ENCODE assay signal across 10 cellular contexts in the genomic region with DNA sequence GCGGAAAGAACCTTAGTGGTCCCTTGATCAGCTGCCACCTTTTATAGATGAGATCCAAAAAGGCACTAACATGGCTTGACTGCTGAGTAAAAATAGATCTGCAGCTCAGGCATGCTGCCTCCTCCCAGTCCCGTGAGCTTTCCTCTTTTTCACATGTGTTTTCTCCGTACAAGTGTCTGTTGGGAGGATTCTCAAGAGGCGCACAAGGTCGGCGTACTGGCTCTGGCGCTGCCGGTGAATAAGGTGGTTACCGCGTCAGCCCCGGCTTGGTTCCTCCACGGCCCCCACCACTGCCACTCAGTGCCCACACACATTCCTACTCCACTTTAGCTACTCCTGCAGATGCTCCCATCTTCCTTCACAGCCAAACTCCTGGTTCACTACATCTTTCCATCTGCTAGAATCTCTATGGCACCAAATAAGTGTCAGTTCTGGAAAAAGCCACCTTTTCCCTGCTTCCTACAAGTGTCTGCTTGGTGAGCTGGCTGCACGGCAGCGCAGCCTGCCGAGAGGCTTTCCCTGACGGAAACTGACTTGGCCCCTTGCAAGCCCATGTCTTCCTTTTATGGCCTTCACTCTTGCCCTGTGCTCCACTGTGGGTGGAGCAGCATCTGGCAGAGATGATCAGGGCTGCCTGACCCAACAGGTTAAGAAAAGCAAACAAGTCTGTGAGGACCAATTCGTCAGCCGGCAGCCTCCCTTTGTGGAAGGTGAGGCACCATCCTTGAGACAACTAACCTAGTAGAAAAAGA.
DNase-seq lines count a peak whose midpoint lies in the region; ATAC-seq and TF ChIP-seq lines count a peak whose summit lies in the region.
"Had no signal": no experiment of that assay in that cellular context is flagged by ENCODE, and none has a peak within 500 bp of the region (broad histone marks: within the 10 kb centered on the region; RNA-seq: fewer than 3 reads in every experiment).

No MANE protein-coding gene starts in this region.

- H3K4me3 ChIP-seq in heart left ventricle (peak overlapping the region in 9 of 12 donors; percentile 16 to 50 (median 37)), psoas muscle (peak overlapping the region; percentile 60)

- TF ChIP-seq CTCF in heart left ventricle (IDR thresholded peaks at IDR 0.05) (peak in 3 of 12 donors; percentile 14 to 37 (median 23)), psoas muscle (IDR thresholded peaks at IDR 0.05) (no peak)

- peak; percentile 12 to 28 for TF ChIP-seq POLR2A in heart left ventricle (IDR thresholded peaks at IDR 0.05)

- no peaks in the 10 kb centered on the region for H3K27me3 ChIP-seq in heart left ventricle
- no peaks in the 10 kb centered on the region for H3K27me3 ChIP-seq in psoas muscle (ENCODE audit: insufficient read depth in 3 of 3, low read length in 2 of 3)

- H3K27ac ChIP-seq in heart left ventricle (peak overlapping the region; percentile 1 to 93 (median 82)), psoas muscle (peak overlapping the region; percentile 87)

- H3K4me1 ChIP-seq in heart left ventricle (peaks cover 0 to 66% (median 51%) of the 10 kb centered on the region in 12 donors), psoas muscle (peaks cover 76% of the 10 kb centered on the region)

- in situ Hi-C loops in ACHN (cut with HindIII; ENCODE audit: low pct_ligation_motif_present, low pct_unique_long_range_greater_than_20kb, low sequenced_read_pairs), result loop anchor here (25.0 kb wide), 1 partner anchor 208 kb away; no protein-coding TSS in a partner anchor

- DNase-seq in DMS 273 treated with DMSO at 0.1 percent for 48 hours (lab: John Stamatoyannopoulos, UW) (peak; percentile 10), amniotic epithelial cell (ENCODE audit: low read depth) (peak; percentile 37), heart left ventricle (peak; percentile 51 to 82 (median 61)), psoas muscle (peak in 1 of 2 donors; percentile 74), SK-N-DZ (ENCODE audit: low spot score) (no peak), ACHN (no peak)
- no peak for DNase-seq in effector CD8-positive, alpha-beta T cell (lab: John Stamatoyannopoulos, UW)
- DNase-seq: KBM-7 had no signal

- H3K9me3 ChIP-seq in heart left ventricle (no peaks in the 10 kb centered on the region), psoas muscle (no peaks in the 10 kb centered on the region)

- H3K36me3 ChIP-seq in heart left ventricle (peaks cover 0 to 89% (median 42%) of the 10 kb centered on the region in 9 donors), psoas muscle (ENCODE audit: insufficient read depth in 1 of 2, low read depth in 1 of 2) (peaks cover 0 to 37% of the 10 kb centered on the region in 2 donors)

- peak; percentile 76 to 89 (median 88) for ATAC-seq in heart left ventricle
- peak; percentile 38 to 80 (median 72) for ATAC-seq in psoas muscle
- no peak for ATAC-seq in HG03175 (IDR thresholded peaks at IDR 0.05; ENCODE audit: unreplicated experiment)
- ATAC-seq: Panc1 had no signal

- intact Hi-C loops in heart left ventricle (cut with DNase I), result no loop called here
- intact Hi-C loops in psoas muscle (cut with DNase I), result no loop called here

- WGBS in heart left ventricle, 4 donors, result 37 to 62% (median 45%) methylated on average over 18 of the region's 18 CpGs
- WGBS in psoas muscle, 3 donors, result 24 to 44% (median 31%) methylated on average over 18 of the region's 18 CpGs

Comparison
In these comparisons a context has a peak if more than half of its experiments do, and no peak if none do; other contexts are left out.
1. DNase-seq: peak in DMS 273 treated with DMSO at 0.1 percent for 48 hours (single experiment), amniotic epithelial cell (single experiment) and heart left ventricle (5 of 5); none in SK-N-DZ (single experiment), ACHN (single experiment) and effector CD8-positive, alpha-beta T cell (single experiment).